In genomic region chr3:149494022-149494758, GRCh38 we compare ENCODE assay signal across 9 cellular contexts. TPM values are rescaled to one million over a fixed set of nuclear protein-coding genes. Genes with fewer than 3 reads are reported as not detected.
A peak's percentile ranks its signal among the peaks of the same experiment; 100 is the strongest.
DNase-seq lines count a peak whose midpoint lies in the region; ATAC-seq, FAIRE-seq and TF ChIP-seq lines count a peak whose summit lies in the region.
"Had no signal": no experiment of that assay in that cellular context is flagged by ENCODE, and none has a peak within 500 bp of the region (broad histone marks: within the 10 kb centered on the region; RNA-seq: fewer than 3 reads in every experiment).

No MANE protein-coding gene starts in this region.

- no peaks in the 10 kb centered on the region for H3K27me3 ChIP-seq in HCT116 (ENCODE audit: insufficient read depth, low read length)
- H3K27me3 ChIP-seq in NT2/D1 (ENCODE audit: insufficient read depth, insufficient read length), result no peaks in the 10 kb centered on the region
- no peaks in the 10 kb centered on the region; a peak in 1 of 4 replicates for H3K27me3 ChIP-seq in GM12878 (replicated peaks in 1 of 2; ENCODE audit: control insufficient read depth in 2 of 2, insufficient read depth in 2 of 2, low read length in 1 of 2)

- no peaks in the 10 kb centered on the region for H3K79me2 ChIP-seq in HCT116 (ENCODE audit: insufficient read depth, low read length)
- no peaks in the 10 kb centered on the region for H3K79me2 ChIP-seq in GM12878 (ENCODE audit: control insufficient read depth, insufficient read depth, low read length)

- H3K27me3 Mint-ChIP-seq in immature natural killer cell (ENCODE audit: low read depth in 3 of 3), result peaks cover 0 to 13% (median 4%) of the 10 kb centered on the region in 3 donors

- intact Hi-C loops in HCT116 (cut with micrococcal nuclease) (loop anchor here (1.0 to 10.0 kb wide), 3 partner anchors 277 to 731 kb away; no protein-coding TSS in a partner anchor), GM12878 (cut with micrococcal nuclease; ENCODE audit: unreplicated experiment) (loop anchor here (1.0 kb wide), 2 partner anchors 277 to 314 kb away; no protein-coding TSS in a partner anchor)

- TF ChIP-seq POLR2A in HCT116 (IDR thresholded peaks at IDR 0.05; ENCODE audit: borderline replicate concordance, extremely low read depth, insufficient read depth, insufficient read length) (no peak), GM12878 (IDR thresholded peaks at IDR 0.05; ENCODE audit: low read depth, low read length) (no peak)

- no peak overlapping the region for H3K4me3 Mint-ChIP-seq in immature natural killer cell
- H3K4me3 Mint-ChIP-seq: activated B cell treated with CpG ODN at 0.5 μM for 24 hours had no signal

- H3K27ac Mint-ChIP-seq in immature natural killer cell, result no peak overlapping the region
- H3K27ac Mint-ChIP-seq: activated B cell treated with CpG ODN at 0.5 μM for 24 hours had no signal

- TF ChIP-seq RAD21 in HCT116 (IDR thresholded peaks at IDR 0.05; ENCODE audit: low read depth) (peak; percentile 93), GM12878 (IDR thresholded peaks at IDR 0.05; ENCODE audit: insufficient read depth, low read depth, low read length) (peak; percentile 86)

- no TSS peak for BruUV-seq in HCT116 (replicated peaks; lab: Mats Ljungman, UMichigan)
- BruUV-seq in GM12878 (replicated peaks; lab: Mats Ljungman, UMichigan), result no TSS peak

- in situ Hi-C loops in GM12878 (cut with MboI), result no loop called here

- ATAC-seq in HCT116 (peak; percentile 90), GM12878 (peak; percentile 83), HG02610 (IDR thresholded peaks at IDR 0.05; ENCODE audit: unreplicated experiment) (no peak)

- H3K4me1 ChIP-seq in HCT116 (ENCODE audit: control insufficient read depth in 1 of 2, insufficient read depth in 2 of 2, low read length in 2 of 2), result peaks cover 0 to 9% of the 10 kb centered on the region in 2 experiments; a peak in 1 of 4 replicates
- peaks cover 5% of the 10 kb centered on the region for H3K4me1 ChIP-seq in NT2/D1 (ENCODE audit: insufficient read depth, insufficient read length)
- H3K4me1 ChIP-seq in GM12878 (ENCODE audit: control insufficient read depth, insufficient read depth, low read length), result no peaks in the 10 kb centered on the region

- H3K36me3 ChIP-seq in HCT116 (ENCODE audit: control insufficient read depth in 1 of 2, insufficient read depth in 2 of 2, low read length in 2 of 2) (no peaks in the 10 kb centered on the region), NT2/D1 (ENCODE audit: insufficient read depth, insufficient read length, low read length) (no peaks in the 10 kb centered on the region), GM12878 (ENCODE audit: control insufficient read depth in 2 of 2, insufficient read depth in 2 of 2, low read length in 1 of 2) (no peaks in the 10 kb centered on the region)

- peak; percentile 85 to 91 (median 86) for TF ChIP-seq CTCF in HCT116 (IDR thresholded peaks at IDR 0.05 in 2 of 3, conservative IDR thresholded peaks at IDR 0.05 in 1 of 3; ENCODE audit: borderline replicate concordance in 1 of 3, insufficient read depth in 1 of 3, low read depth in 2 of 3, low read length in 2 of 3)
- peak; percentile 57 to 80 (median 75) for TF ChIP-seq CTCF in GM12878 (IDR thresholded peaks at IDR 0.05 in 2 of 3, conservative IDR thresholded peaks at IDR 0.05 in 1 of 3; ENCODE audit: control insufficient read depth in 2 of 3, extremely low read depth in 1 of 3, insufficient read depth in 1 of 3, low read depth in 3 of 3, low read length in 3 of 3)

- peak; percentile 62 for FAIRE-seq in GM12878 (lab: Jason Lieb, UNC)

- H3K9me3 Mint-ChIP-seq in immature natural killer cell, result no peaks in the 10 kb centered on the region
- H3K9me3 Mint-ChIP-seq: activated B cell treated with CpG ODN at 0.5 μM for 24 hours had no signal

- POLR2A ChIA-PET in HCT116 (lab: Charles Lee) (no interaction called here), GM12878 (lab: Charles Lee) (no interaction called here)

- H3K4me2 ChIP-seq in HCT116 (ENCODE audit: low read length), result peak overlapping the region; percentile 40; the same call in 1 of the 2 replicates
- H3K4me2 ChIP-seq in GM12878 (ENCODE audit: control insufficient read depth, insufficient read depth), result no peak overlapping the region

- H4K20me1 ChIP-seq in HCT116 (ENCODE audit: insufficient read depth) (no peaks in the 10 kb centered on the region), GM12878 (ENCODE audit: control insufficient read depth, insufficient read depth) (no peaks in the 10 kb centered on the region)

- DNase-seq in DMS53 (lab: John Stamatoyannopoulos, UW), result peak; percentile 77
- peak; percentile 42 for DNase-seq in HCT116 (ENCODE audit: low read depth, low spot score)
- peak; percentile 76 for DNase-seq in NT2/D1 (ENCODE audit: low read depth, low spot score)
- no peak for DNase-seq in GM12878 (ENCODE audit: low read depth, low spot score)
- peak; percentile 23 to 39 (median 23) for DNase-seq in immature natural killer cell
- DNase-seq in stimulated activated CD4-positive, alpha-beta T cell treated with anti-CD3 and anti-CD28 coated beads, Interleukin-2, amount 100 ng/mL, for 48 hours, result peak; percentile 36 to 42
- DNase-seq in effector CD4-positive, alpha-beta T cell, result no peak
- DNase-seq: activated B cell treated with CpG ODN at 0.5 μM for 24 hours had no signal

- no peaks in the 10 kb centered on the region for H3K9me2 ChIP-seq in HCT116 (ENCODE audit: insufficient read depth)

- no peak overlapping the region for H3K4me3 ChIP-seq in HCT116 (replicated peaks in 1 of 2; ENCODE audit: low read depth in 1 of 2, low read length in 2 of 2)
- H3K4me3 ChIP-seq in NT2/D1 (ENCODE audit: insufficient read length, low read depth), result no peak overlapping the region
- H3K4me3 ChIP-seq in GM12878, result no peak overlapping the region

- H3K9me3 ChIP-seq in HCT116 (ENCODE audit: control insufficient read depth in 1 of 2, insufficient read depth in 1 of 2, low read depth in 1 of 2, low read length in 2 of 2) (peaks cover 0 to 3% of the 10 kb centered on the region in 2 experiments; a peak in 1 of 4 replicates), NT2/D1 (ENCODE audit: insufficient read depth, low read length) (0 out of 2 replicates have a peak, but pooled peaks cover 7% of the 10 kb centered on the region), GM12878 (replicated peaks; ENCODE audit: control insufficient read depth, insufficient read depth, low read length) (no peaks in the 10 kb centered on the region)

- no peaks in the 10 kb centered on the region for H3K4me1 Mint-ChIP-seq in immature natural killer cell
- H3K4me1 Mint-ChIP-seq: activated B cell treated with CpG ODN at 0.5 μM for 24 hours had no signal

- 10% methylated on average over 11 of the region's 11 CpGs for WGBS in GM12878 (ENCODE audit: insufficient coverage, insufficient replicate concordance, low lambda C conversion rate, missing lambda C conversion rate)

- RAD21 ChIA-PET in HCT116 (lab: Charles Lee; ENCODE audit: low non-redundant PET in 1 of 2, low total read pairs in 2 of 2, uncharacterized antibody in 2 of 2, unreplicated experiment in 2 of 2), result no interaction called here
- RAD21 ChIA-PET in GM12878 (lab: Charles Lee; ENCODE audit: unreplicated experiment), result interaction anchor here (0.6 to 3.4 kb wide), 3 partner anchors 19 to 314 kb away, joined by 3 to 17 read pairs (median 5); no protein-coding TSS in a partner anchor

- CTCF ChIA-PET in HCT116 (lab: Charles Lee), result interaction anchor here (1.0 to 1.4 kb wide), 4 partner anchors 277 to 539 kb away, joined by 3 to 5 read pairs (median 4); no protein-coding TSS in a partner anchor
- CTCF ChIA-PET in GM12878 (lab: Yijun Ruan, JAX), result interaction anchor here (0.5 to 3.2 kb wide), 15 partner anchors 8 to 314 kb away, joined by 3 to 27 read pairs (median 4); no protein-coding TSS in a partner anchor

- TF ChIP-seq EP300 in GM12878 (IDR thresholded peaks at IDR 0.05; ENCODE audit: borderline replicate concordance in 1 of 2, control insufficient read depth in 1 of 2, low read depth in 2 of 2, low read length in 2 of 2), result no peak

- H3K27ac ChIP-seq in HCT116 (ENCODE audit: low read depth, low read length), result no peak overlapping the region
- H3K27ac ChIP-seq in GM12878 (ENCODE audit: control insufficient read depth, insufficient read depth), result no peak overlapping the region

- no peaks in the 10 kb centered on the region for H3K36me3 Mint-ChIP-seq in immature natural killer cell

- H3K9ac ChIP-seq in HCT116 (ENCODE audit: low read length) (no peak overlapping the region), NT2/D1 (ENCODE audit: insufficient read length, low read depth) (peak overlapping the region; percentile 11), GM12878 (ENCODE audit: control insufficient read depth, insufficient read depth, low read length) (no peak overlapping the region)

- SMC1A ChIA-PET in GM12878 (lab: Charles Lee; ENCODE audit: uncharacterized antibody, unreplicated experiment), result interaction anchor here (0.7 to 1.5 kb wide), 6 partner anchors 9 to 314 kb away, joined by 3 to 6 read pairs (median 3); no protein-coding TSS in a partner anchor

- H2AFZ ChIP-seq in HCT116 (ENCODE audit: low read depth, low read length, poor library complexity, severe bottlenecking), result peak overlapping the region; percentile 73
- no peak overlapping the region; the same call in 1 of the 2 replicates for H2AFZ ChIP-seq in GM12878 (ENCODE audit: control insufficient read depth, low read depth, low read length)

TF ChIP-seq in HCT116, 20 proteins besides CTCF, POLR2A, EP300 and RAD21 (continues in another document):
- TF ChIP-seq CBX3 (IDR thresholded peaks at IDR 0.05; ENCODE audit: low read depth), result peak; percentile 20; the same call in 1 of the 2 replicates

TF ChIP-seq in GM12878, 131 proteins besides CTCF, POLR2A, EP300 and RAD21 (continues in another document):
- 0 out of 2 replicates have a peak, but pooled peaks have one; percentile 16 for TF ChIP-seq FOXM1 (IDR thresholded peaks at IDR 0.05; ENCODE audit: low read depth, low read length)

RNA-seq across cellular contexts. Expression of gene TM4SF4, which starts 19.7 kb away (rescaled TPM):
- total RNA-seq in HCT116 (2021; ENCODE audit: unreplicated experiment), result 0.91 TPM
- not detected in 2 replicates for polyA plus RNA-seq in HCT116 (2012)
- total RNA-seq in GM12878 (2013; cell fraction: nucleolus; rRNA removed), result not detected in 2 replicates
- total RNA-seq in GM12878 (2014; rRNA removed), result not detected in 2 replicates
- not detected in 2 replicates for total RNA-seq in GM12878 (2014; rRNA removed; fragmentation: Illumina TruSeq; extraction: Trizol)
- 1.3 and 1.7 TPM in 2 replicates for total RNA-seq in GM12878 (2021)
- polyA plus RNA-seq in GM12878 (2011; ENCODE audit: low read depth), result not detected
- not detected in 2 replicates for polyA plus RNA-seq in GM12878 (2011; rRNA removed)
- not detected in 2 replicates for polyA plus RNA-seq in GM12878 (2011; cell fraction: cytosol; rRNA removed)
- not detected in 2 replicates for polyA plus RNA-seq in GM12878 (2011; cell fraction: nucleus; rRNA removed)
- not detected in 2 replicates for polyA plus RNA-seq in GM12878 (2012)
- not detected in 2 replicates for polyA plus RNA-seq in GM12878 (2014; fragmentation: Illumina TruSeq; extraction: Trizol)
- under 1 TPM in 1 of 2 experiments, not detected in 1; 0.06 TPM for polyA plus RNA-seq in GM12878 (2014; fragmentation: Nextera tagmentation; extraction: Ambion mirVana)
- polyA plus RNA-seq in GM12878 (2014; rRNA removed), result not detected in 2 replicates
- polyA plus RNA-seq in GM12878 (2016; fragmentation: Nextera tagmentation; extraction: Ambion mirVana), result not detected
- polyA minus RNA-seq in GM12878 (2011; rRNA and poly(A)+ RNA removed), result not detected in 2 replicates
- not detected in 2 replicates for polyA minus RNA-seq in GM12878 (2011; cell fraction: cytosol; rRNA and poly(A)+ RNA removed)
- not detected in 2 replicates for polyA minus RNA-seq in GM12878 (2011; cell fraction: nucleus; rRNA and poly(A)+ RNA removed)
- not detected for polyA plus RNA-seq in immature natural killer cell
- total RNA-seq: activated B cell treated with CpG ODN at 0.5 μM for 24 hours had no signal

Comparison
In these comparisons a context has a peak if more than half of its experiments do, and no peak if none do; other contexts are left out.
1. DNase-seq: peak in DMS53 (single experiment), HCT116 (single experiment), NT2/D1 (single experiment), immature natural killer cell (3 of 3) and stimulated activated CD4-positive, alpha-beta T cell treated with anti-CD3 and anti-CD28 coated beads, Interleukin-2, amount 100 ng/mL, for 48 hours (2 of 2); none in GM12878 (single experiment) and effector CD4-positive, alpha-beta T cell (single experiment).